10 cellular contexts compared by ENCODE assay signal in the genomic region with DNA sequence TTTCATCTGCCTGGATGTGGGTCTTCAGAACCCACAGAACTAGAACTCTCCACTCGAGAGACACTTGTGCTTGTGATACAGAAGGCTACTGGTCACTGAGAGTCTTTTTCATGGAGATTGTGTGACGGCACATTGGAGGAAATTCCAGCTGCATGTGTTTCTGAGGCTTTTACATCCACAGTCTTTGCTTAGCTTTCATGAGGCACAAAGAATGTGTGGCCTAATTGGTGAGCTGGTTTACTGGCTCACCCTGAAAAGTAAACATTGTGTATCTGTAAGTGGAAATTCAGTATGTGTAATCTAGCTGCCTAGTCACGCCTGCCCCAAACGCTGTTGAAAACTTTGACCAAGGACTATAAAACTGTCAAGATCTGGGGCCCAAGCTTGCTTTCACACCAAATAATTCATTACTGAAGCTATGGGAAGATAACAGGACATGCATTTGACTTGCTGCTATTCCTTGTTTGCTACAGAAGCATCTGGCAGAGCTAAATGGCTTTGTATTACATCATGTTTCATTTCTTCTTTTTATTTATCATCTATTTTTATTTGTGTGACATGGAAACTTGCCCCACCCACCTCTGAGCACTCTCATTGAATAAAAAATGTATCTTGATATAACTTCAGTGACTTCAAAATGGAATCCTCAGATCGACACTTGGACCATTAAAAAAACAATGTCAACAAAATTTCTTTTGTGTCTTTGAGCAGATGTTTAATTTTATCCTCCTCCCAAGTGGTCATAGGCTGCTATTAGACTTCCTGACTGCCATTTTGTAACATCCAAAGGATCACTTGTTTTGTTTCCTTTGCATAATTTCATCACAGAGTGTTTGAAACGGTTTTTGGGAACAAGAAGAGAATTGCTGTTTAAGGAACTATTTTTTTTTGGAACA.
DNase-seq lines count a peak whose midpoint lies in the region; ATAC-seq and TF ChIP-seq lines count a peak whose summit lies in the region.
"Had no signal": no experiment of that assay in that cellular context is flagged by ENCODE, and none has a peak within 500 bp of the region (broad histone marks: within the 10 kb centered on the region; RNA-seq: fewer than 3 reads in every experiment).

No MANE protein-coding gene starts in this region.

- no peaks in the 10 kb centered on the region for H4K20me1 ChIP-seq in PC-9 (ENCODE audit: insufficient read depth)

- H3K27me3 ChIP-seq in PC-9 (ENCODE audit: insufficient read depth, low read depth) (no peaks in the 10 kb centered on the region), transverse colon (no peaks in the 10 kb centered on the region), psoas muscle (ENCODE audit: insufficient read depth in 3 of 3, low read length in 2 of 3) (no peaks in the 10 kb centered on the region)

- H3K9me3 ChIP-seq in PC-9 (ENCODE audit: insufficient read depth, low read depth) (no peaks in the 10 kb centered on the region), transverse colon (no peaks in the 10 kb centered on the region), psoas muscle (no peaks in the 10 kb centered on the region)

- H3F3A ChIP-seq in PC-9 (ENCODE audit: insufficient read depth, low read depth), result peaks cover 42% of the 10 kb centered on the region

- peak overlapping the region; percentile 63 for H2AFZ ChIP-seq in PC-9

- intact Hi-C loops in PC-9 (cut with micrococcal nuclease; ENCODE audit: unreplicated experiment), result loop anchor here (1.0 kb wide), 2 partner anchors 19 to 115 kb away; no protein-coding TSS in a partner anchor
- intact Hi-C loops in transverse colon (cut with DNase I; ENCODE audit: low total_unique reads), result no loop called here
- intact Hi-C loops in psoas muscle (cut with DNase I), result no loop called here

- POLR2A ChIA-PET in PC-9 (lab: Charles Lee; ENCODE audit: unreplicated experiment), result interaction anchor here (0.6 kb wide), 1 partner anchor 11 kb away, joined by 3 read pairs; no protein-coding TSS in a partner anchor

- H3K4me3 ChIP-seq in PC-9, result 0 out of 2 replicates have a peak overlapping the region, but pooled peaks have one; percentile 6
- H3K4me3 ChIP-seq in foreskin fibroblast (ENCODE audit: low read depth in 1 of 2, low read length in 2 of 2), result no peak overlapping the region
- H3K4me3 ChIP-seq in transverse colon, result no peak overlapping the region
- no peak overlapping the region for H3K4me3 ChIP-seq in psoas muscle

- CTCF ChIA-PET in PC-9 (lab: Charles Lee), result interaction anchor here (0.6 kb wide), 1 partner anchor 61 kb away, joined by 4 read pairs; no protein-coding TSS in a partner anchor

- H3K36me3 ChIP-seq in PC-9 (ENCODE audit: low read depth) (no peaks in the 10 kb centered on the region), transverse colon (no peaks in the 10 kb centered on the region), psoas muscle (ENCODE audit: insufficient read depth in 1 of 2, low read depth in 1 of 2) (no peaks in the 10 kb centered on the region)

- peak overlapping the region; percentile 70 for H3K27ac ChIP-seq in PC-9
- peak overlapping the region; percentile 54 to 67 (median 64) for H3K27ac ChIP-seq in transverse colon
- no peak overlapping the region for H3K27ac ChIP-seq in psoas muscle
- H3K27ac ChIP-seq: 22Rv1, KMS-11 had no signal

- no peaks in the 10 kb centered on the region for H3K79me2 ChIP-seq in PC-9 (ENCODE audit: low read depth)

- H3K4me1 ChIP-seq in PC-9 (replicated peaks; ENCODE audit: insufficient read depth) (peaks cover 67% of the 10 kb centered on the region), transverse colon (peaks cover 4 to 35% (median 13%) of the 10 kb centered on the region in 4 donors), psoas muscle (no peaks in the 10 kb centered on the region)

- WGBS in transverse colon (ENCODE audit: low coverage in 1 of 2), 2 donors, result 22 to 29% methylated on average over 3 to 6 of the region's 6 CpGs
- WGBS in psoas muscle, 3 donors, result 22 to 27% (median 27%) methylated on average over 6 of the region's 6 CpGs

- no peaks in the 10 kb centered on the region for H3K9me2 ChIP-seq in PC-9 (ENCODE audit: insufficient read depth)

- no TSS peak for BruUV-seq in PC-9 (replicated peaks; lab: Mats Ljungman, UMichigan)

- in situ Hi-C loops in transverse colon (cut with MboI; ENCODE audit: low pct_ligation_motif_present in 1 of 4, low pct_unique_long_range_greater_than_20kb in 1 of 4, low sequenced_read_pairs in 3 of 4), result no loop called here

- ATAC-seq in HG02970 (IDR thresholded peaks at IDR 0.05; ENCODE audit: low FRiP score, unreplicated experiment) (no peak), psoas muscle (no peak)

- no peak for TF ChIP-seq EP300 in transverse colon (IDR thresholded peaks at IDR 0.05; ENCODE audit: low read depth)

- H3K4me2 ChIP-seq in PC-9, result peak overlapping the region; percentile 62
- H3K4me2 ChIP-seq: KMS-11 had no signal

- TF ChIP-seq CTCF in PC-9 (conservative IDR thresholded peaks at IDR 0.05) (no peak), foreskin fibroblast (IDR thresholded peaks at IDR 0.05; ENCODE audit: low read depth, low read length) (no peak), transverse colon (IDR thresholded peaks at IDR 0.05) (no peak), psoas muscle (IDR thresholded peaks at IDR 0.05) (no peak)

- no peak for TF ChIP-seq POLR2A in transverse colon (IDR thresholded peaks at IDR 0.05)

- DNase-seq in NCI-H1105 treated with DMSO at 0.1 percent for 48 hours (lab: John Stamatoyannopoulos, UW), result peak; percentile 30
- no peak for DNase-seq in NCI-H1105 (lab: John Stamatoyannopoulos, UW)
- DNase-seq in PC-9, result peak; percentile 39 to 96
- peak; percentile 96 to 97 for DNase-seq in foreskin fibroblast
- DNase-seq in transverse colon, result peak; percentile 43
- no peak for DNase-seq in NCI-H1436 treated with DMSO at 0.1 percent for 48 hours (lab: John Stamatoyannopoulos, UW)
- no peak for DNase-seq in psoas muscle

Comparison
In these comparisons a context has a peak if more than half of its experiments do, and no peak if none do; other contexts are left out.
1. DNase-seq: peak in NCI-H1105 treated with DMSO at 0.1 percent for 48 hours (single experiment), PC-9 (2 of 2), foreskin fibroblast (2 of 2) and transverse colon (single experiment); none in NCI-H1105 (single experiment), NCI-H1436 treated with DMSO at 0.1 percent for 48 hours (single experiment) and psoas muscle (0 of 2).